In genomic region chr10:132319853-132320669, GRCh38 we compare ENCODE assay signal across 9 cellular contexts. TPM values are rescaled to one million over a fixed set of nuclear protein-coding genes. Genes with fewer than 3 reads are reported as not detected.
DNase-seq lines count a peak whose midpoint lies in the region; ATAC-seq and TF ChIP-seq lines count a peak whose summit lies in the region.
"Had no signal": no experiment of that assay in that cellular context is flagged by ENCODE, and none has a peak within 500 bp of the region (broad histone marks: within the 10 kb centered on the region; RNA-seq: fewer than 3 reads in every experiment).

No MANE protein-coding gene starts in this region.

- no peaks in the 10 kb centered on the region for H3K36me3 ChIP-seq in transverse colon

- no peaks in the 10 kb centered on the region for H3K27me3 ChIP-seq in transverse colon

- H3K27ac Mint-ChIP-seq in stimulated activated naive CD8-positive, alpha-beta T cell treated with anti-CD3 and anti-CD28 coated beads, Interleukin-15, amount 100 ng/mL, for 72 hours = no peak overlapping the region

- no peak for TF ChIP-seq CTCF in transverse colon (IDR thresholded peaks at IDR 0.05)

- no peak for TF ChIP-seq POLR2A in transverse colon (IDR thresholded peaks at IDR 0.05)

- DNase-seq in Daoy (ENCODE audit: low read depth) = peak; percentile 84
- peak; percentile 85 for DNase-seq in SKM-1 treated with dmso at 0.1 percent for 144 hours (lab: John Stamatoyannopoulos, UW; ENCODE audit: unreplicated experiment)
- peak; percentile 92 for DNase-seq in fibroblast of peridontal ligament (ENCODE audit: extremely low read depth)
- peak; percentile 35 to 38 for DNase-seq in stimulated activated naive CD8-positive, alpha-beta T cell treated with anti-CD3 and anti-CD28 coated beads, Interleukin-15, amount 100 ng/mL, for 72 hours
- no peak for DNase-seq in Ammon's horn (ENCODE audit: low spot score)
- DNase-seq in transverse colon = no peak

- H3K4me1 Mint-ChIP-seq in stimulated activated naive CD8-positive, alpha-beta T cell treated with anti-CD3 and anti-CD28 coated beads, Interleukin-15, amount 100 ng/mL, for 72 hours = peaks cover 27% of the 10 kb centered on the region

- peak overlapping the region; percentile 27 to 44 for H3K4me3 Mint-ChIP-seq in stimulated activated naive CD8-positive, alpha-beta T cell treated with anti-CD3 and anti-CD28 coated beads, Interleukin-15, amount 100 ng/mL, for 72 hours

- WGBS in transverse colon (ENCODE audit: low coverage in 1 of 2), 2 donors = 41 to 64% methylated on average over 9 to 15 of the region's 15 CpGs

- H3K9me3 ChIP-seq in transverse colon = no peaks in the 10 kb centered on the region

- peak; percentile 98 for ATAC-seq in GM19372 (IDR thresholded peaks at IDR 0.05; ENCODE audit: low read depth, unreplicated experiment)
- peak; percentile 99 for ATAC-seq in HG03139 (IDR thresholded peaks at IDR 0.05; ENCODE audit: unreplicated experiment)
- ATAC-seq in stimulated activated naive CD8-positive, alpha-beta T cell treated with anti-CD3 and anti-CD28 coated beads, Interleukin-15, amount 100 ng/mL, for 72 hours = peak; percentile 96

- H3K27me3 Mint-ChIP-seq in stimulated activated naive CD8-positive, alpha-beta T cell treated with anti-CD3 and anti-CD28 coated beads, Interleukin-15, amount 100 ng/mL, for 72 hours = no peaks in the 10 kb centered on the region

- in situ Hi-C loops in transverse colon (cut with MboI; ENCODE audit: low pct_ligation_motif_present in 1 of 4, low pct_unique_long_range_greater_than_20kb in 1 of 4, low sequenced_read_pairs in 3 of 4) = no loop called here

- intact Hi-C loops in transverse colon (cut with DNase I; ENCODE audit: low total_unique reads) = no loop called here

- H3K4me3 ChIP-seq in transverse colon = no peak overlapping the region
- H3K4me3 ChIP-seq: SK-N-MC had no signal

- H3K27ac ChIP-seq in transverse colon = no peak overlapping the region
- H3K27ac ChIP-seq: SK-N-MC had no signal

- no peaks in the 10 kb centered on the region for H3K4me1 ChIP-seq in transverse colon

- no peaks in the 10 kb centered on the region for H3K9me3 Mint-ChIP-seq in stimulated activated naive CD8-positive, alpha-beta T cell treated with anti-CD3 and anti-CD28 coated beads, Interleukin-15, amount 100 ng/mL, for 72 hours

- TF ChIP-seq EP300 in transverse colon (IDR thresholded peaks at IDR 0.05; ENCODE audit: low read depth) = no peak

RNA-seq across cellular contexts. Expression of gene LRRC27, which starts 11.9 kb away (rescaled TPM):
- total RNA-seq in Daoy (2014; rRNA removed; shearing (Covaris generic)) = 4.6 and 8.9 TPM in 2 replicates
- 10 to 100 TPM in 1 of 4 donors, 1 to 10 TPM in 2, not detected in 1; 5.9 to 69.5 (median 8.3) TPM for total RNA-seq in transverse colon

RNA-seq across cellular contexts. Expression of gene STK32C, which starts 12.3 kb away (rescaled TPM):
- total RNA-seq in Daoy (2014; rRNA removed; shearing (Covaris generic)) = 6.4 and 9.3 TPM in 2 replicates
- 1 to 10 TPM in 3 of 4 donors, not detected in 1; 2.2 to 7.8 (median 3.7) TPM for total RNA-seq in transverse colon

Comparison
In these comparisons a context has a peak if more than half of its experiments do, and no peak if none do; other contexts are left out.
1. DNase-seq: peak in Daoy (single experiment), SKM-1 treated with dmso at 0.1 percent for 144 hours (single experiment), fibroblast of peridontal ligament (single experiment) and stimulated activated naive CD8-positive, alpha-beta T cell treated with anti-CD3 and anti-CD28 coated beads, Interleukin-15, amount 100 ng/mL, for 72 hours (2 of 2); none in Ammon's horn (single experiment) and transverse colon (single experiment).
2. Peak in every context shown above with its lines, with median percentiles within 50 percentile points of each other: ATAC-seq.